ENCODE assay signal across 22 cellular contexts in genomic region chr12:82948462-82948861, GRCh38.
DNase-seq lines count a peak whose midpoint lies in the region; ATAC-seq and TF ChIP-seq lines count a peak whose summit lies in the region.
"Had no signal": no experiment of that assay in that cellular context is flagged by ENCODE, and none has a peak within 500 bp of the region (broad histone marks: within the 10 kb centered on the region; RNA-seq: fewer than 3 reads in every experiment).

No MANE protein-coding gene starts in this region.

- H3K4me3 ChIP-seq in coronary artery, result no peak overlapping the region
- H3K4me3 ChIP-seq: A549, GM12878, GM23248 had no signal

- H3K27ac Mint-ChIP-seq in glutamatergic neuron (ENCODE audit: unreplicated experiment) (peak overlapping the region; percentile 43), nephron (peak overlapping the region; percentile 55 to 62 (median 60))
- H3K27ac Mint-ChIP-seq: CD4-positive, alpha-beta memory T cell; HFFc6 had no signal

- H3K36me3 Mint-ChIP-seq in glutamatergic neuron (ENCODE audit: unreplicated experiment) (no peaks in the 10 kb centered on the region), nephron (ENCODE audit: low read depth) (no peaks in the 10 kb centered on the region)
- H3K36me3 Mint-ChIP-seq: CD4-positive, alpha-beta memory T cell had no signal

- H3K4me3 Mint-ChIP-seq in glutamatergic neuron (ENCODE audit: unreplicated experiment), result no peak overlapping the region
- H3K4me3 Mint-ChIP-seq in nephron, result no peak overlapping the region
- H3K4me3 Mint-ChIP-seq: CD4-positive, alpha-beta memory T cell; HFFc6 had no signal

- peaks cover 6% of the 10 kb centered on the region for H3K9me3 Mint-ChIP-seq in glutamatergic neuron (ENCODE audit: unreplicated experiment)
- H3K9me3 Mint-ChIP-seq in nephron, result no peaks in the 10 kb centered on the region

- H3K4me1 Mint-ChIP-seq in glutamatergic neuron (ENCODE audit: low read depth, unreplicated experiment) (peaks cover 14% of the 10 kb centered on the region), nephron (peaks cover 12% of the 10 kb centered on the region)
- H3K4me1 Mint-ChIP-seq: CD4-positive, alpha-beta memory T cell had no signal

- TF ChIP-seq CTCF in glutamatergic neuron (IDR thresholded peaks at IDR 0.05; ENCODE audit: partially characterized antibody, unreplicated experiment), result no peak
- no peak for TF ChIP-seq CTCF in nephron (IDR thresholded peaks at IDR 0.05; ENCODE audit: unreplicated experiment in 3 of 3)
- no peak for TF ChIP-seq CTCF in coronary artery (IDR thresholded peaks at IDR 0.05)

- peak; percentile 18 for DNase-seq in NCI-H2171 treated with DMSO at 0.1 percent for 48 hours (lab: John Stamatoyannopoulos, UW)
- DNase-seq in NCI-H2171 (lab: John Stamatoyannopoulos, UW), result no peak
- no peak for DNase-seq in glutamatergic neuron
- no peak for DNase-seq in coronary artery (ENCODE audit: low spot score)
- DNase-seq in AML-193 (lab: John Stamatoyannopoulos, UW), result no peak
- DNase-seq: 8988T; ACHN; C1 segment of cervical spinal cord; Calu3; CD4-positive, alpha-beta memory T cell; COR-L47; DMS79; EL; GDM1; GM23248; H7; HCEC 1CT; HFFc6 had no signal

- H3K27me3 Mint-ChIP-seq in glutamatergic neuron (ENCODE audit: unreplicated experiment), result peaks cover 2% of the 10 kb centered on the region
- no peaks in the 10 kb centered on the region for H3K27me3 Mint-ChIP-seq in nephron (ENCODE audit: low read depth)
- H3K27me3 Mint-ChIP-seq: CD4-positive, alpha-beta memory T cell had no signal

- no peak for ATAC-seq in HG03175 (IDR thresholded peaks at IDR 0.05; ENCODE audit: unreplicated experiment)
- ATAC-seq: A549, GM12878 had no signal

- H3K27ac ChIP-seq in coronary artery, result no peak overlapping the region
- H3K27ac ChIP-seq: A549, GM23248 had no signal
